Comparison of ENCODE assay signal across 1 cellular context in the genomic region with DNA sequence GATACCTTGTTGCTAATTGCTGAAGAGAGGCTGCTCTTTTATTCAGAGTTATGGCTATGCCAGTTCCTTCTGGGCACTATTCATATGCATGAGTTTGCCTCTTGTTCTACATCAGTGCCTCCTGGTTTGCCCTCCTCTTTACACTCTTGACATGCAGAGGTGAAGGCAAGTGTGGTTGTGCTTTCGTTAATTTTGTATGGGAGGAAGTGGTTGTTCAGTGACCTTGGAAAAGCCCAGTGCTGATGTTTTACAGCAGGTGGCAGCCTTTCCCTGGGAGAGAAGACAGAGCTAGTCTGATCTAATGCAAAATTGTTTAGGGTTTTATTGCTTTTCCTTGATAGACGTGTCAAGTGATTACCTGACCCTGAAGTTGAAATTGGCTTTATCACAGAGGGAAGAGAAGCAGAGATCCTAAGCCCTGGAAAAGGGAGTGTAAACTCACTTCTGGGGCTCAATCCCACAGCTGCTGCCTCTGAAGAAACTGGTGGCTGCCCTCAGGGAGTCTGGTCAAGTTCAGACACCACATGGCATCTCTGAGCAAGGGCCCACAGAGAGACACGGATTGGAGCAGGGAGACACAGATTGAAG.
TF ChIP-seq lines count a peak whose summit lies in the region.

No MANE protein-coding gene starts in this region.

TF ChIP-seq in GM12878, 131 proteins besides CTCF, POLR2A, EP300 and RAD21 (continued from another document):
- TF ChIP-seq LARP7 (IDR thresholded peaks at IDR 0.05) (no peak), SREBF2 (IDR thresholded peaks at IDR 0.05; ENCODE audit: low read length) (no peak), STAT3 (IDR thresholded peaks at IDR 0.05; ENCODE audit: low read depth, low read length) (0 out of 2 replicates have a peak, but pooled peaks have one; percentile 36), PML (IDR thresholded peaks at IDR 0.05; ENCODE audit: low read length) (no peak), SMC3 (IDR thresholded peaks at IDR 0.05; ENCODE audit: borderline replicate concordance, low read length) (peak; percentile 99), POLR2AphosphoS5 (IDR thresholded peaks at IDR 0.05; ENCODE audit: low read length) (no peak), CREM (IDR thresholded peaks at IDR 0.05; ENCODE audit: low read depth) (0 out of 2 replicates have a peak, but pooled peaks have one; percentile 30), SUPT20H (IDR thresholded peaks at IDR 0.05; ENCODE audit: borderline replicate concordance, control insufficient read depth, low read depth, low read length) (no peak), KAT2A (conservative IDR thresholded peaks at IDR 0.05; ENCODE audit: control insufficient read depth, low read depth, low read length) (no peak), HDGF (IDR thresholded peaks at IDR 0.05) (no peak), TBL1XR1 (IDR thresholded peaks at IDR 0.05; ENCODE audit: low read depth, low read length) (no peak; the same call in 1 of the 2 replicates), IKZF2 (IDR thresholded peaks at IDR 0.05) (peak; percentile 59 to 64), BACH1 (IDR thresholded peaks at IDR 0.05; ENCODE audit: borderline replicate concordance) (no peak), CHD4 (IDR thresholded peaks at IDR 0.05) (no peak), NFIC (IDR thresholded peaks at IDR 0.05; ENCODE audit: low read depth, low read length) (no peak), MXI1 (IDR thresholded peaks at IDR 0.05; ENCODE audit: low read depth, low read length) (peak; percentile 47; the same call in 1 of the 2 replicates), ZNF274 (IDR thresholded peaks at IDR 0.05; ENCODE audit: insufficient read depth, insufficient read length) (no peak), CBX3 (IDR thresholded peaks at IDR 0.05; ENCODE audit: borderline replicate concordance, low read depth) (no peak), ESRRA (IDR thresholded peaks at IDR 0.05; ENCODE audit: low read length) (0 out of 2 replicates have a peak, but pooled peaks have one; percentile 27), MYB (IDR thresholded peaks at IDR 0.05; ENCODE audit: borderline replicate concordance, low read depth, low read length) (no peak), ZSCAN29 (IDR thresholded peaks at IDR 0.05) (no peak), ZNF24 (IDR thresholded peaks at IDR 0.05) (peak; percentile 74)
- TF ChIP-seq, protein P1, sequence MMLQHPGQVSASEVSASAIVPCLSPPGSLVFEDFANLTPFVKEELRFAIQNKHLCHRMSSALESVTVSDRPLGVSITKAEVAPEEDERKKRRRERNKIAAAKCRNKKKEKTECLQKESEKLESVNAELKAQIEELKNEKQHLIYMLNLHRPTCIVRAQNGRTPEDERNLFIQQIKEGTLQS (IDR thresholded peaks at IDR 0.05; ENCODE audit: borderline replicate concordance, extremely low read depth, low read depth, low read length): peak; percentile 6; the same call in 1 of the 2 replicates
- TF ChIP-seq, protein P2, sequence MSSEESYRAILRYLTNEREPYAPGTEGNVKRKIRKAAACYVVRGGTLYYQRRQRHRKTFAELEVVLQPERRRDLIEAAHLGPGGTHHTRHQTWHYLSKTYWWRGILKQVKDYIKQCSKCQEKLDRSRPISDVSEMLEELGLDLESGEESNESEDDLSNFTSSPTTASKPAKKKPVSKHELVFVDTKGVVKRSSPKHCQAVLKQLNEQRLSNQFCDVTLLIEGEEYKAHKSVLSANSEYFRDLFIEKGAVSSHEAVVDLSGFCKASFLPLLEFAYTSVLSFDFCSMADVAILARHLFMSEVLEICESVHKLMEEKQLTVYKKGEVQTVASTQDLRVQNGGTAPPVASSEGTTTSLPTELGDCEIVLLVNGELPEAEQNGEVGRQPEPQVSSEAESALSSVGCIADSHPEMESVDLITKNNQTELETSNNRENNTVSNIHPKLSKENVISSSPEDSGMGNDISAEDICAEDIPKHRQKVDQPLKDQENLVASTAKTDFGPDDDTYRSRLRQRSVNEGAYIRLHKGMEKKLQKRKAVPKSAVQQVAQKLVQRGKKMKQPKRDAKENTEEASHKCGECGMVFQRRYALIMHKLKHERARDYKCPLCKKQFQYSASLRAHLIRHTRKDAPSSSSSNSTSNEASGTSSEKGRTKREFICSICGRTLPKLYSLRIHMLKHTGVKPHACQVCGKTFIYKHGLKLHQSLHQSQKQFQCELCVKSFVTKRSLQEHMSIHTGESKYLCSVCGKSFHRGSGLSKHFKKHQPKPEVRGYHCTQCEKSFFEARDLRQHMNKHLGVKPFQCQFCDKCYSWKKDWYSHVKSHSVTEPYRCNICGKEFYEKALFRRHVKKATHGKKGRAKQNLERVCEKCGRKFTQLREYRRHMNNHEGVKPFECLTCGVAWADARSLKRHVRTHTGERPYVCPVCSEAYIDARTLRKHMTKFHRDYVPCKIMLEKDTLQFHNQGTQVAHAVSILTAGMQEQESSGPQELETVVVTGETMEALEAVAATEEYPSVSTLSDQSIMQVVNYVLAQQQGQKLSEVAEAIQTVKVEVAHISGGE (CRISPR knock-in tag; IDR thresholded peaks at IDR 0.05): no peak
- TF ChIP-seq, protein P3, sequence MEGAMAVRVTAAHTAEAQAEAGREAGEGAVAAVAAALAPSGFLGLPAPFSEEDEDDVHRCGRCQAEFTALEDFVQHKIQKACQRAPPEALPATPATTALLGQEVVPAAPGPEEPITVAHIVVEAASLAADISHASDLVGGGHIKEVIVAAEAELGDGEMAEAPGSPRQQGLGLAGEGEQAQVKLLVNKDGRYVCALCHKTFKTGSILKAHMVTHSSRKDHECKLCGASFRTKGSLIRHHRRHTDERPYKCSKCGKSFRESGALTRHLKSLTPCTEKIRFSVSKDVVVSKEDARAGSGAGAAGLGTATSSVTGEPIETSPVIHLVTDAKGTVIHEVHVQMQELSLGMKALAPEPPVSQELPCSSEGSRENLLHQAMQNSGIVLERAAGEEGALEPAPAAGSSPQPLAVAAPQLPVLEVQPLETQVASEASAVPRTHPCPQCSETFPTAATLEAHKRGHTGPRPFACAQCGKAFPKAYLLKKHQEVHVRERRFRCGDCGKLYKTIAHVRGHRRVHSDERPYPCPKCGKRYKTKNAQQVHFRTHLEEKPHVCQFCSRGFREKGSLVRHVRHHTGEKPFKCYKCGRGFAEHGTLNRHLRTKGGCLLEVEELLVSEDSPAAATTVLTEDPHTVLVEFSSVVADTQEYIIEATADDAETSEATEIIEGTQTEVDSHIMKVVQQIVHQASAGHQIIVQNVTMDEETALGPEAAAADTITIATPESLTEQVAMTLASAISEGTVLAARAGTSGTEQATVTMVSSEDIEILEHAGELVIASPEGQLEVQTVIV (IDR thresholded peaks at IDR 0.05; ENCODE audit: borderline replicate concordance, partially characterized antibody): no peak
- TF ChIP-seq, protein P4, sequence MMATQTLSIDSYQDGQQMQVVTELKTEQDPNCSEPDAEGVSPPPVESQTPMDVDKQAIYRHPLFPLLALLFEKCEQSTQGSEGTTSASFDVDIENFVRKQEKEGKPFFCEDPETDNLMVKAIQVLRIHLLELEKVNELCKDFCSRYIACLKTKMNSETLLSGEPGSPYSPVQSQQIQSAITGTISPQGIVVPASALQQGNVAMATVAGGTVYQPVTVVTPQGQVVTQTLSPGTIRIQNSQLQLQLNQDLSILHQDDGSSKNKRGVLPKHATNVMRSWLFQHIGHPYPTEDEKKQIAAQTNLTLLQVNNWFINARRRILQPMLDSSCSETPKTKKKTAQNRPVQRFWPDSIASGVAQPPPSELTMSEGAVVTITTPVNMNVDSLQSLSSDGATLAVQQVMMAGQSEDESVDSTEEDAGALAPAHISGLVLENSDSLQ (IDR thresholded peaks at IDR 0.05): peak; percentile 67
- TF ChIP-seq, protein P5, sequence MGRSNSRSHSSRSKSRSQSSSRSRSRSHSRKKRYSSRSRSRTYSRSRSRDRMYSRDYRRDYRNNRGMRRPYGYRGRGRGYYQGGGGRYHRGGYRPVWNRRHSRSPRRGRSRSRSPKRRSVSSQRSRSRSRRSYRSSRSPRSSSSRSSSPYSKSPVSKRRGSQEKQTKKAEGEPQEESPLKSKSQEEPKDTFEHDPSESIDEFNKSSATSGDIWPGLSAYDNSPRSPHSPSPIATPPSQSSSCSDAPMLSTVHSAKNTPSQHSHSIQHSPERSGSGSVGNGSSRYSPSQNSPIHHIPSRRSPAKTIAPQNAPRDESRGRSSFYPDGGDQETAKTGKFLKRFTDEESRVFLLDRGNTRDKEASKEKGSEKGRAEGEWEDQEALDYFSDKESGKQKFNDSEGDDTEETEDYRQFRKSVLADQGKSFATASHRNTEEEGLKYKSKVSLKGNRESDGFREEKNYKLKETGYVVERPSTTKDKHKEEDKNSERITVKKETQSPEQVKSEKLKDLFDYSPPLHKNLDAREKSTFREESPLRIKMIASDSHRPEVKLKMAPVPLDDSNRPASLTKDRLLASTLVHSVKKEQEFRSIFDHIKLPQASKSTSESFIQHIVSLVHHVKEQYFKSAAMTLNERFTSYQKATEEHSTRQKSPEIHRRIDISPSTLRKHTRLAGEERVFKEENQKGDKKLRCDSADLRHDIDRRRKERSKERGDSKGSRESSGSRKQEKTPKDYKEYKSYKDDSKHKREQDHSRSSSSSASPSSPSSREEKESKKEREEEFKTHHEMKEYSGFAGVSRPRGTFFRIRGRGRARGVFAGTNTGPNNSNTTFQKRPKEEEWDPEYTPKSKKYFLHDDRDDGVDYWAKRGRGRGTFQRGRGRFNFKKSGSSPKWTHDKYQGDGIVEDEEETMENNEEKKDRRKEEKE (IDR thresholded peaks at IDR 0.05): no peak
